Comparison of ENCODE assay signal across 19 cellular contexts in the genomic region with DNA sequence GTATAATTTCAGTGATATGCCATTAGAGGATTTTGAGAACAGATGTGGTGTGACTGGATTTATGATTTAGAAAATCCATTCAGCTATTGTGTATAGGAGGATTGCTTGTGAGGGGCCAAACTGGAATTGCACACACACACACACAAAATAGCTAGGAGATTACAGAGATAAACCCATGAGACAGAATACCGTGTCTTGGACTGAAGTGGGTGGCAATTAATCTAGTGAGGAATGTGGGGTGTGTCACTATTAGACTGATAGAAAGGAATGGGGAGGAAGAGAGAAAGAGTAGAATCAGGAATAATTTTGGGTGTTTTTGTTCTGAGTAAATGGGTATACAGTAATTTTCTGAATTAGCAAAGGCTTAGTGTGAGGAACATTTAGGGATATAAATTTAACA.
DNase-seq lines count a peak whose midpoint lies in the region; ATAC-seq and TF ChIP-seq lines count a peak whose summit lies in the region.
"Had no signal": no experiment of that assay in that cellular context is flagged by ENCODE, and none has a peak within 500 bp of the region (broad histone marks: within the 10 kb centered on the region; RNA-seq: fewer than 3 reads in every experiment).

No MANE protein-coding gene starts in this region.

- peak; percentile 42 for DNase-seq in D341Med (ENCODE audit: low spot score)
- DNase-seq in NCI-H226 = peak; percentile 69
- peak; percentile 9 for DNase-seq in epithelial cell of esophagus (ENCODE audit: low read depth)
- peak; percentile 62 for DNase-seq in retinal pigment epithelial cell (ENCODE audit: low read depth)
- no peak for DNase-seq in GM19240 (ENCODE audit: insufficient read length, low spot score)
- DNase-seq in C1 segment of cervical spinal cord (lab: John Stamatoyannopoulos, UW) = no peak
- no peak for DNase-seq in stimulated activated naive CD4-positive, alpha-beta T cell treated with Interleukin-2 at 50 U/mL for 16 hours (lab: John Stamatoyannopoulos, UW)
- DNase-seq: CD8-positive, alpha-beta memory T cell; DMS79; NCI-H1105; NCI-H1694; NCI-H510A treated with DMSO at 0.1 percent for 48 hours; PC-3; SJCRH30 had no signal

- TF ChIP-seq CTCF in epithelial cell of esophagus (IDR thresholded peaks at IDR 0.05; ENCODE audit: insufficient read depth, low read depth, low read length, missing control alignments) = no peak
- no peak for TF ChIP-seq CTCF in retinal pigment epithelial cell (conservative IDR thresholded peaks at IDR 0.05; ENCODE audit: low read depth, low read length)

- no peak for ATAC-seq in GM19463 (IDR thresholded peaks at IDR 0.05; ENCODE audit: unreplicated experiment)
- ATAC-seq: A549, HCT116, K562, PC-3 had no signal

- no peak overlapping the region for H3K4me3 ChIP-seq in epithelial cell of esophagus (ENCODE audit: low read length)
- H3K4me3 ChIP-seq in retinal pigment epithelial cell (ENCODE audit: low read length) = no peak overlapping the region
- H3K4me3 ChIP-seq: A549; BLaER1 treated with 17β-estradiol and CSF1 and Interleukin-3, amounts not matched to agents 10 nM and 100 nM; K562; SJCRH30 had no signal

Comparison
In these comparisons a context has a peak if more than half of its experiments do, and no peak if none do; other contexts are left out.
1. DNase-seq: peak in D341Med (single experiment), NCI-H226 (single experiment), epithelial cell of esophagus (single experiment) and retinal pigment epithelial cell (single experiment); none in GM19240 (single experiment), C1 segment of cervical spinal cord (0 of 14) and stimulated activated naive CD4-positive, alpha-beta T cell treated with Interleukin-2 at 50 U/mL for 16 hours (single experiment).